Comparison of ENCODE assay signal across 13 cellular contexts in the genomic region with DNA sequence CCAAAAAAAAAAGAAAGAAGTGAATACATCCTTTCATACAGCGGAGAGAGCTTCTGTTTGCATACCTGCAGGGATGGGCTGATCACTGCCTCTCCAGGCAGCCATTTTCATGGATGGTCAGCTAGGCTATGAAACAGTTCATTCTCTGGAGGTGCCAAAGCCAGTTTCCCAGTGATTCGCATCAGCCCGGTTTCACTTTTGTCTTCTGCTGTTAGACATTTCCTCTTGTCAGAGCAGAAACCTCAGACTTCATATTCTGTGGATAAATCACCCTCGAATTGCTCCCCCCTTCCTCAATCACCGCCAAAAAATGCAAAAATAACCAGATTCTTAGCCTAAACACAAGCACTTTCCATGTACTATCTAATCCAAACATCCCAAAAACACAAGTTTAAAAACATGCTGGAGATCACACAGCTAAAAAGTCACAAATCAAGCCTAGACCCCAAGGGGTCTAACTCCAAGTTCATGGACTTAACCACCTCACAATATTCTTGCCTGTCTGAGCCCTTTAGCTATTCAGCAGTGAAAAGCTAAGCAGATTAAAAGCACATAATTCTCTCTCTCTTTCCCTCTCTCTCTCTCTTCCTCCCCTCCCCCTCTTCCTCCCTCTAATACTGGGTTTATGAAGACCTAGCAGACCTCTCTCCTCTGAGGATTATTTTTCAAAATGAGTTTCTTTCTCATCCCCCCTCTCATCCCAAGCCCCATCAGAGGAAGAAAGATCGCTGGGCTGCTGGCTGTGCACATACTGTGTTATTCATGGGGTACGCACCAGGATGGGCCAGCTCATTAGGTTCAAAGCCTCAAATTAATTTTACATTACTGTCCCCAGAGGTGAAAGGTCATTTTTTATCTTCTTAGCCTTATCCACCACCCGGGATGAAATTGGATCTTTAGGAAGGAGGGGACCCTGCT.
DNase-seq lines count a peak whose midpoint lies in the region; ATAC-seq and TF ChIP-seq lines count a peak whose summit lies in the region.
"Had no signal": no experiment of that assay in that cellular context is flagged by ENCODE, and none has a peak within 500 bp of the region (broad histone marks: within the 10 kb centered on the region; RNA-seq: fewer than 3 reads in every experiment).

No MANE protein-coding gene starts in this region.

- H3K4me3 ChIP-seq in prostate gland (no peak overlapping the region), body of pancreas (no peak overlapping the region)
- H3K4me3 ChIP-seq: esophagus muscularis mucosa had no signal

- intact Hi-C loops in prostate gland (cut with DNase I), result no loop called here
- intact Hi-C loops in body of pancreas (cut with DNase I), result no loop called here

- TF ChIP-seq CTCF in prostate gland (IDR thresholded peaks at IDR 0.05), result no peak
- no peak for TF ChIP-seq CTCF in body of pancreas (IDR thresholded peaks at IDR 0.05)

- H3K36me3 ChIP-seq in prostate gland, result no peaks in the 10 kb centered on the region
- H3K36me3 ChIP-seq in body of pancreas (replicated peaks in 1 of 2; ENCODE audit: insufficient read depth in 1 of 2, low read depth in 2 of 2), result no peaks in the 10 kb centered on the region
- H3K36me3 ChIP-seq: esophagus muscularis mucosa had no signal

- DNase-seq in AG08395 (ENCODE audit: low spot score) (peak; percentile 76), HK-2 (ENCODE audit: unreplicated experiment) (peak; percentile 25), amniotic stem cell (lab: John Stamatoyannopoulos, UW) (peak; percentile 69), left kidney (ENCODE audit: low read depth, low spot score) (peak; percentile 51), T1000 (lab: John Stamatoyannopoulos, UW) (no peak), prostate gland (ENCODE audit: low spot score) (no peak), germinal center (ENCODE audit: low spot score) (no peak), body of pancreas (no peak)
- DNase-seq: activated CD4-positive, alpha-beta T cell treated with anti-CD3 and anti-CD28 coated beads, Interleukin-2, amount 50 U/mL, for 4 hours; CD8-positive, alpha-beta T cell; mammary epithelial cell; stimulated activated naive CD4-positive, alpha-beta T cell treated with Interleukin-2 at 50 U/mL for 16 hours had no signal

- TF ChIP-seq POLR2A in prostate gland (IDR thresholded peaks at IDR 0.05) (no peak), body of pancreas (IDR thresholded peaks at IDR 0.05) (no peak)

- H3K9me3 ChIP-seq in prostate gland (no peaks in the 10 kb centered on the region), body of pancreas (no peaks in the 10 kb centered on the region)
- H3K9me3 ChIP-seq: esophagus muscularis mucosa had no signal

- H3K27me3 ChIP-seq in prostate gland (replicated peaks; ENCODE audit: insufficient read depth) (no peaks in the 10 kb centered on the region), body of pancreas (no peaks in the 10 kb centered on the region)
- H3K27me3 ChIP-seq: esophagus muscularis mucosa had no signal

- 72% methylated on average over 8 of the region's 8 CpGs for WGBS in prostate gland
- 54 to 65% methylated on average over 8 of the region's 8 CpGs for WGBS in body of pancreas, 2 donors

- no peaks in the 10 kb centered on the region for H3K4me1 ChIP-seq in prostate gland (replicated peaks)
- H3K4me1 ChIP-seq in body of pancreas, result no peaks in the 10 kb centered on the region

- H3K27ac ChIP-seq in prostate gland (no peak overlapping the region), body of pancreas (no peak overlapping the region)
- H3K27ac ChIP-seq: esophagus muscularis mucosa had no signal

- ATAC-seq in body of pancreas, result no peak
- ATAC-seq: CD8-positive, alpha-beta T cell had no signal

Comparison
In these comparisons a context has a peak if more than half of its experiments do, and no peak if none do; other contexts are left out.
1. DNase-seq: peak in AG08395 (single experiment), HK-2 (single experiment), amniotic stem cell (single experiment) and left kidney (single experiment); none in T1000 (single experiment), prostate gland (single experiment), germinal center (single experiment) and body of pancreas (0 of 4).